ENCODE assay signal across 8 cellular contexts in the genomic region with DNA sequence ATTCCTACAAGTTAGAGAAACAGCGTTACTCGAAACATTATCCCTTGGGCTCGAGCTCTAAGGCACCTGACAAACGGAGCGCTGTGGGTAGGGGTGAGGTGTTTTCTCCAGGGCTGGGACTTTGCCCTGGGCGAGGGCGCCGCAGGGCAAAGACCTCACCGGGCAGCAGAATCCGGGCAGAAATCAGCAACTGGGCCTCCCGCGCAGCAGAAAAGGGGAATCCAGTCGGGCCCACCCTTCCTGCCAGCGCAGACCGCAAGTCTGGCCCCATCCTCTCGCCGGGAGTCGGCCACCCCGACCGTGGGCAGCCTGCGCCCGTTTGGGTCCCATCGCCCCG. TPM values are rescaled to one million over a fixed set of nuclear protein-coding genes. Genes with fewer than 3 reads are reported as not detected.
A peak's percentile ranks its signal among the peaks of the same experiment; 100 is the strongest.
DNase-seq lines count a peak whose midpoint lies in the region; ATAC-seq, FAIRE-seq and TF ChIP-seq lines count a peak whose summit lies in the region.

No MANE protein-coding gene starts in this region.

- H3K27ac Mint-ChIP-seq in activated naive CD4-positive, alpha-beta T cell treated with anti-CD3 and anti-CD28 coated beads, Interleukin-2, amount 50 U/mL, for 24 hours, result peak overlapping the region; percentile 65

- H4K20me1 ChIP-seq in GM12878 (ENCODE audit: control insufficient read depth, insufficient read depth) (no peaks in the 10 kb centered on the region), HepG2 (ENCODE audit: insufficient read depth, low read length) (peaks cover 9% of the 10 kb centered on the region; the same call in 1 of the 2 replicates)

- SMC1A ChIA-PET in GM12878 (lab: Charles Lee; ENCODE audit: uncharacterized antibody, unreplicated experiment), result interaction anchor here (1.4 to 6.2 kb wide), 3 partner anchors 15 to 172 kb away, joined by 3 to 37 read pairs (median 4); no protein-coding TSS in a partner anchor

- no peaks in the 10 kb centered on the region for H3K27me3 Mint-ChIP-seq in activated naive CD4-positive, alpha-beta T cell treated with anti-CD3 and anti-CD28 coated beads, Interleukin-2, amount 50 U/mL, for 24 hours

- POLR2A ChIA-PET in GM12878 (lab: Charles Lee), result no interaction called here
- POLR2A ChIA-PET in HepG2 (lab: Yijun Ruan, JAX), result interaction anchor here (0.7 to 2.4 kb wide), 4 partner anchors 9 to 1680 kb away, joined by 3 to 28 read pairs (median 4); no protein-coding TSS in a partner anchor

- FAIRE-seq in GM12878 (lab: Jason Lieb, UNC) (no peak), HepG2 (lab: Jason Lieb, UNC) (no peak)

- TF ChIP-seq RAD21 in GM12878 (IDR thresholded peaks at IDR 0.05; ENCODE audit: insufficient read depth, low read depth, low read length) (no peak), HepG2 (CRISPR knock-in tag; IDR thresholded peaks at IDR 0.05) (no peak)

- CTCF ChIA-PET in GM12878 (lab: Yijun Ruan, JAX) (interaction anchor here (0.6 to 2.4 kb wide), 2 partner anchors 18 to 174 kb away, joined by 4 to 8 read pairs; no protein-coding TSS in a partner anchor), HepG2 (lab: Yijun Ruan, JAX; ENCODE audit: low intra/inter-chr PET ratio, low total read pairs) (no interaction called here)

- under 1% methylated on average over 24 of the region's 24 CpGs for WGBS in GM12878 (ENCODE audit: insufficient coverage, insufficient replicate concordance, low lambda C conversion rate, missing lambda C conversion rate)
- WGBS in HepG2 (ENCODE audit: low lambda C conversion rate), result 0% methylated on average over 2 of the region's 24 CpGs
- whole genome bisulfite sequencing in thymus, result under 1% methylated on average over 24 of the region's 24 CpGs

- peaks cover 29% of the 10 kb centered on the region for H3K79me2 ChIP-seq in GM12878 (ENCODE audit: control insufficient read depth, insufficient read depth, low read length)
- peaks cover 24% of the 10 kb centered on the region for H3K79me2 ChIP-seq in HepG2 (ENCODE audit: insufficient read depth, low read length)

- peak overlapping the region; percentile 91 for H3K4me2 ChIP-seq in GM12878 (ENCODE audit: control insufficient read depth, insufficient read depth)
- H3K4me2 ChIP-seq in HepG2 (ENCODE audit: low read depth, low read length), result peak overlapping the region; percentile 80

- peaks cover 31% of the 10 kb centered on the region for H3K4me1 Mint-ChIP-seq in activated naive CD4-positive, alpha-beta T cell treated with anti-CD3 and anti-CD28 coated beads, Interleukin-2, amount 50 U/mL, for 24 hours

- no peak for DNase-seq in activated naive CD4-positive, alpha-beta T cell treated with anti-CD3 and anti-CD28 coated beads, Interleukin-2, amount 50 U/mL, for 16 hours
- DNase-seq in M059J (ENCODE audit: low read depth), result peak; percentile 24
- DNase-seq in GM12878 (ENCODE audit: low read depth, low spot score), result no peak
- DNase-seq in HepG2 (ENCODE audit: low spot score), result peak; percentile 20
- no peak for DNase-seq in Ammon's horn (ENCODE audit: low spot score)

- TF ChIP-seq EP300 in GM12878 (IDR thresholded peaks at IDR 0.05; ENCODE audit: borderline replicate concordance in 1 of 2, control insufficient read depth in 1 of 2, low read depth in 2 of 2, low read length in 2 of 2) (no peak), HepG2 (IDR thresholded peaks at IDR 0.05; ENCODE audit: low read depth in 2 of 2, low read length in 2 of 2) (no peak), HepG2 (CRISPR knock-in tag; IDR thresholded peaks at IDR 0.05; ENCODE audit: borderline replicate concordance) (no peak)

- intact Hi-C loops in GM12878 (cut with micrococcal nuclease; ENCODE audit: unreplicated experiment), result loop anchor here (10.0 kb wide), 1 partner anchor 1039 kb away; a partner anchor contains a TSS
- intact Hi-C loops in HepG2 (cut with micrococcal nuclease; ENCODE audit: unreplicated experiment), result loop anchor here (2.0 to 10.0 kb wide), 3 partner anchors 59 to 173 kb away; a partner anchor contains a TSS

- RAD21 ChIA-PET in GM12878 (lab: Charles Lee; ENCODE audit: unreplicated experiment), result interaction anchor here (0.9 kb wide), 1 partner anchor 14 kb away, joined by 3 read pairs; no protein-coding TSS in a partner anchor

- H3K36me3 ChIP-seq in GM12878 (ENCODE audit: control insufficient read depth in 2 of 2, insufficient read depth in 2 of 2, low read length in 1 of 2), result peaks cover 0 to 6% of the 10 kb centered on the region in 2 experiments; a peak in 1 of 4 replicates
- H3K36me3 ChIP-seq in HepG2 (replicated peaks in 1 of 2; ENCODE audit: control insufficient read depth in 1 of 2, insufficient read depth in 2 of 2, low read length in 2 of 2), result peaks cover 5 to 14% of the 10 kb centered on the region in 2 experiments; a peak in 4 of 5 replicates
- H3K36me3 ChIP-seq in thymus (ENCODE audit: control insufficient read depth, insufficient read depth), result peaks cover 11% of the 10 kb centered on the region

- H3K4me1 ChIP-seq in GM12878 (ENCODE audit: control insufficient read depth, insufficient read depth, low read length) (no peaks in the 10 kb centered on the region; the same call in 1 of the 2 replicates), HepG2 (ENCODE audit: insufficient read depth, low read length) (peaks cover 26% of the 10 kb centered on the region), thymus (ENCODE audit: control insufficient read depth, insufficient read depth, low read length) (peaks cover 13% of the 10 kb centered on the region)

- H3K9ac ChIP-seq in GM12878 (ENCODE audit: control insufficient read depth, insufficient read depth, low read length) (peak overlapping the region; percentile 96), HepG2 (ENCODE audit: insufficient read depth, low read depth, low read length) (peak overlapping the region; percentile 77)

- no peaks in the 10 kb centered on the region for H3K27me3 ChIP-seq in GM12878 (replicated peaks in 1 of 2; ENCODE audit: control insufficient read depth in 2 of 2, insufficient read depth in 2 of 2, low read length in 1 of 2)
- H3K27me3 ChIP-seq in HepG2 (ENCODE audit: control insufficient read depth in 1 of 2, insufficient read depth in 2 of 2, low read length in 2 of 2), result no peaks in the 10 kb centered on the region
- no peaks in the 10 kb centered on the region for H3K27me3 ChIP-seq in thymus (ENCODE audit: control insufficient read depth, insufficient read depth)

- ATAC-seq in GM12878, result peak; percentile 1; the same call in 2 of the 3 replicates
- ATAC-seq in HepG2, result peak; percentile 12; the same call in 2 of the 3 replicates
- ATAC-seq in GM18519 (IDR thresholded peaks at IDR 0.05; ENCODE audit: low FRiP score, unreplicated experiment), result no peak

- no peak overlapping the region; the same call in 1 of the 2 replicates for H2AFZ ChIP-seq in GM12878 (ENCODE audit: control insufficient read depth, low read depth, low read length)
- no peak overlapping the region for H2AFZ ChIP-seq in HepG2 (ENCODE audit: low read length)

- H3K4me3 Mint-ChIP-seq in activated naive CD4-positive, alpha-beta T cell treated with anti-CD3 and anti-CD28 coated beads, Interleukin-2, amount 50 U/mL, for 24 hours, result peak overlapping the region; percentile 73

- in situ Hi-C loops in GM12878 (cut with MboI) (no loop called here), HepG2 (cut with HindIII; ENCODE audit: extremely low pct_ligation_motif_present, low pct_unique_long_range_greater_than_20kb) (no loop called here)

- no TSS peak for BruUV-seq in GM12878 (replicated peaks; lab: Mats Ljungman, UMichigan)
- no TSS peak for BruUV-seq in HepG2 (replicated peaks; lab: Mats Ljungman, UMichigan)

- TF ChIP-seq CTCF in GM12878 (IDR thresholded peaks at IDR 0.05 in 2 of 3, conservative IDR thresholded peaks at IDR 0.05 in 1 of 3; ENCODE audit: control insufficient read depth in 2 of 3, extremely low read depth in 1 of 3, insufficient read depth in 1 of 3, low read depth in 3 of 3, low read length in 3 of 3) (no peak), HepG2 (CRISPR knock-in tag; IDR thresholded peaks at IDR 0.05) (no peak)

- H3K9me3 ChIP-seq in GM12878 (replicated peaks; ENCODE audit: control insufficient read depth, insufficient read depth, low read length), result no peaks in the 10 kb centered on the region; the same call in 2 of the 3 replicates
- no peaks in the 10 kb centered on the region for H3K9me3 ChIP-seq in HepG2 (ENCODE audit: low read length)
- no peaks in the 10 kb centered on the region for H3K9me3 ChIP-seq in thymus (ENCODE audit: control insufficient read depth)

- TF ChIP-seq POLR2A in GM12878 (IDR thresholded peaks at IDR 0.05; ENCODE audit: low read depth, low read length), result no peak
- TF ChIP-seq POLR2A in HepG2 (IDR thresholded peaks at IDR 0.05; ENCODE audit: insufficient read depth in 1 of 2, low read depth in 2 of 2, low read length in 2 of 2), result no peak; a peak in 1 of 4 replicates

- no peaks in the 10 kb centered on the region for H3K9me3 Mint-ChIP-seq in activated naive CD4-positive, alpha-beta T cell treated with anti-CD3 and anti-CD28 coated beads, Interleukin-2, amount 50 U/mL, for 24 hours

- H3K4me3 ChIP-seq in GM12878 (peak overlapping the region; percentile 96), HepG2 (replicated peaks in 1 of 3; ENCODE audit: insufficient read depth in 1 of 3, low read depth in 2 of 3, low read length in 3 of 3) (peak overlapping the region; percentile 82 to 92 (median 82)), thymus (ENCODE audit: low read length) (peak overlapping the region; percentile 96)

- H3K36me3 Mint-ChIP-seq in activated naive CD4-positive, alpha-beta T cell treated with anti-CD3 and anti-CD28 coated beads, Interleukin-2, amount 50 U/mL, for 24 hours, result peaks cover 9% of the 10 kb centered on the region

- H3K27ac ChIP-seq in GM12878 (ENCODE audit: control insufficient read depth, insufficient read depth) (peak overlapping the region; percentile 87), HepG2 (ENCODE audit: extremely low read length, insufficient read depth, low read length) (peak overlapping the region; percentile 86), thymus (ENCODE audit: low read depth) (peak overlapping the region; percentile 18)

RNA-seq across cellular contexts. Expression of a gene that starts 0.4 kb away (rescaled TPM):
- total RNA-seq in M059J (2014; rRNA removed; shearing (Covaris generic)), result 5.6 and 10.1 TPM in 2 replicates
- total RNA-seq in GM12878 (2013; cell fraction: nucleolus; rRNA removed), result 53.2 and 57.5 TPM in 2 replicates
- total RNA-seq in GM12878 (2014; rRNA removed) (12.0 and 12.5 TPM in 2 replicates), GM12878 (2014; rRNA removed; fragmentation: Illumina TruSeq; extraction: Trizol) (16.4 and 17.5 TPM in 2 replicates), GM12878 (2021) (12.2 and 12.4 TPM in 2 replicates), HepG2 (2016; rRNA removed; fragmentation: Illumina TruSeq; extraction: Trizol) (16.4 and 19.6 TPM in 2 replicates)
- 4.7 TPM for polyA plus RNA-seq in GM12878 (2011; ENCODE audit: low read depth)
- polyA plus RNA-seq in GM12878 (2011; rRNA removed) (11.0 and 16.9 TPM in 2 replicates), GM12878 (2014; fragmentation: Illumina TruSeq; extraction: Trizol) (12.1 and 14.2 TPM in 2 replicates), GM12878 (2014; fragmentation: Nextera tagmentation; extraction: Ambion mirVana) (1 to 10 TPM; 4.7 to 5.4 TPM), GM12878 (2014; rRNA removed) (6.6 and 7.3 TPM in 2 replicates), GM12878 (2016; fragmentation: Nextera tagmentation; extraction: Ambion mirVana) (10 to 100 TPM; 16.5 to 17.4 TPM), HepG2 (2011; rRNA removed) (2.9 and 4.0 TPM in 2 replicates), thymus (4.8 TPM)
- polyA plus RNA-seq in GM12878 (2011; cell fraction: cytosol; rRNA removed), result 5.1 and 5.6 TPM in 2 replicates
- polyA plus RNA-seq in GM12878 (2011; cell fraction: nucleus; rRNA removed), result 5.1 and 7.8 TPM in 2 replicates
- 6.2 and 9.0 TPM in 2 replicates for polyA plus RNA-seq in GM12878 (2012)
- polyA minus RNA-seq in GM12878 (2011; rRNA and poly(A)+ RNA removed), result 17.6 and 21.9 TPM in 2 replicates
- polyA minus RNA-seq in GM12878 (2011; cell fraction: cytosol; rRNA and poly(A)+ RNA removed), result 7.9 and 8.0 TPM in 2 replicates
- 18.9 and 31.9 TPM in 2 replicates for polyA minus RNA-seq in GM12878 (2011; cell fraction: nucleus; rRNA and poly(A)+ RNA removed)
- 21.1 and 23.7 TPM in 2 replicates for total RNA-seq in HepG2 (2016; cell fraction: cytosol; rRNA removed; fragmentation: Illumina TruSeq; extraction: Trizol; ENCODE audit: low read depth)
- total RNA-seq in HepG2 (2016; cell fraction: insoluble cytoplasmic fraction; rRNA removed; fragmentation: Illumina TruSeq; extraction: Trizol), result 15.4 and 19.9 TPM in 2 replicates
- 14.0 TPM in 2 replicates for total RNA-seq in HepG2 (2016; cell fraction: membrane; rRNA removed; fragmentation: Illumina TruSeq; extraction: Trizol)
- 23.0 and 25.3 TPM in 2 replicates for total RNA-seq in HepG2 (2016; cell fraction: nucleus; rRNA removed; fragmentation: Illumina TruSeq; extraction: Trizol)
- 1.9 and 2.5 TPM in 2 replicates for polyA plus RNA-seq in HepG2 (2011; cell fraction: cytosol; rRNA removed)
- polyA plus RNA-seq in HepG2 (2011; cell fraction: nucleus; rRNA removed), result 1.6 and 1.7 TPM in 2 replicates
- 5.0 and 6.0 TPM in 2 replicates for polyA plus RNA-seq in HepG2 (2012)
- 0.79 and 0.83 TPM in 2 replicates for polyA plus RNA-seq in HepG2 (2016; cell fraction: cytosol; fragmentation: Illumina TruSeq; extraction: Trizol; ENCODE audit: low read depth)
- polyA plus RNA-seq in HepG2 (2016; cell fraction: insoluble cytoplasmic fraction; fragmentation: Illumina TruSeq; extraction: Trizol; ENCODE audit: low read depth), result 11.2 and 11.9 TPM in 2 replicates
- 2.0 and 2.1 TPM in 2 replicates for polyA plus RNA-seq in HepG2 (2016; cell fraction: membrane; fragmentation: Illumina TruSeq; extraction: Trizol; ENCODE audit: low read depth)
- 6.7 and 7.3 TPM in 2 replicates for polyA plus RNA-seq in HepG2 (2016; cell fraction: nucleus; fragmentation: Illumina TruSeq; extraction: Trizol; ENCODE audit: insufficient read depth, low read depth)
- polyA minus RNA-seq in HepG2 (2011; rRNA and poly(A)+ RNA removed; ENCODE audit: low replicate concordance), result 4.5 and 8.0 TPM in 2 replicates
- polyA minus RNA-seq in HepG2 (2011; cell fraction: cytosol; rRNA and poly(A)+ RNA removed), result 6.8 and 7.2 TPM in 2 replicates
- 25.1 and 28.5 TPM in 2 replicates for polyA minus RNA-seq in HepG2 (2011; cell fraction: nucleus; rRNA and poly(A)+ RNA removed)

RNA-seq across cellular contexts. Expression of a gene that starts 0.8 kb away (rescaled TPM):
- 77.8 and 80.5 TPM in 2 replicates for total RNA-seq in M059J (2014; rRNA removed; shearing (Covaris generic))
- total RNA-seq in GM12878 (2013; cell fraction: nucleolus; rRNA removed), result 25.7 and 33.7 TPM in 2 replicates
- total RNA-seq in GM12878 (2014; rRNA removed) (69.2 and 83.8 TPM in 2 replicates), GM12878 (2014; rRNA removed; fragmentation: Illumina TruSeq; extraction: Trizol) (102 and 107 TPM in 2 replicates), GM12878 (2021) (64.9 and 65.6 TPM in 2 replicates), HepG2 (2016; rRNA removed; fragmentation: Illumina TruSeq; extraction: Trizol) (59.0 and 77.6 TPM in 2 replicates)
- polyA plus RNA-seq in GM12878 (2011; ENCODE audit: low read depth), result 21.2 TPM
- polyA plus RNA-seq in GM12878 (2011; rRNA removed) (71.7 and 106 TPM in 2 replicates), GM12878 (2014; fragmentation: Illumina TruSeq; extraction: Trizol) (143 and 170 TPM in 2 replicates), GM12878 (2014; fragmentation: Nextera tagmentation; extraction: Ambion mirVana) (10 to 100 TPM; 57.9 to 59.3 TPM), GM12878 (2014; rRNA removed) (62.9 and 71.1 TPM in 2 replicates), GM12878 (2016; fragmentation: Nextera tagmentation; extraction: Ambion mirVana) (10 to 100 TPM; 78.6 to 84.8 TPM), HepG2 (2011; rRNA removed) (15.4 and 22.8 TPM in 2 replicates), thymus (15.9 TPM)
- 33.1 and 38.0 TPM in 2 replicates for polyA plus RNA-seq in GM12878 (2011; cell fraction: cytosol; rRNA removed)
- polyA plus RNA-seq in GM12878 (2011; cell fraction: nucleus; rRNA removed), result 23.3 and 30.6 TPM in 2 replicates
- polyA plus RNA-seq in GM12878 (2012), result 27.2 and 32.2 TPM in 2 replicates
- 25.2 and 26.0 TPM in 2 replicates for polyA minus RNA-seq in GM12878 (2011; rRNA and poly(A)+ RNA removed)
- polyA minus RNA-seq in GM12878 (2011; cell fraction: cytosol; rRNA and poly(A)+ RNA removed), result 21.8 and 30.8 TPM in 2 replicates
- polyA minus RNA-seq in GM12878 (2011; cell fraction: nucleus; rRNA and poly(A)+ RNA removed), result 7.7 and 12.7 TPM in 2 replicates
- total RNA-seq in HepG2 (2016; cell fraction: cytosol; rRNA removed; fragmentation: Illumina TruSeq; extraction: Trizol; ENCODE audit: low read depth), result 6.9 and 8.9 TPM in 2 replicates
- 60.7 and 85.7 TPM in 2 replicates for total RNA-seq in HepG2 (2016; cell fraction: insoluble cytoplasmic fraction; rRNA removed; fragmentation: Illumina TruSeq; extraction: Trizol)
- 30.0 and 33.9 TPM in 2 replicates for total RNA-seq in HepG2 (2016; cell fraction: membrane; rRNA removed; fragmentation: Illumina TruSeq; extraction: Trizol)
- 25.8 and 26.7 TPM in 2 replicates for total RNA-seq in HepG2 (2016; cell fraction: nucleus; rRNA removed; fragmentation: Illumina TruSeq; extraction: Trizol)
- polyA plus RNA-seq in HepG2 (2011; cell fraction: cytosol; rRNA removed), result 14.6 and 14.7 TPM in 2 replicates
- polyA plus RNA-seq in HepG2 (2011; cell fraction: nucleus; rRNA removed), result 10.6 and 10.7 TPM in 2 replicates
- polyA plus RNA-seq in HepG2 (2012), result 9.9 and 21.3 TPM in 2 replicates
- polyA plus RNA-seq in HepG2 (2016; cell fraction: cytosol; fragmentation: Illumina TruSeq; extraction: Trizol; ENCODE audit: low read depth), result 9.7 and 10.2 TPM in 2 replicates
- polyA plus RNA-seq in HepG2 (2016; cell fraction: insoluble cytoplasmic fraction; fragmentation: Illumina TruSeq; extraction: Trizol; ENCODE audit: low read depth), result 91.9 and 106 TPM in 2 replicates
- 23.7 and 24.9 TPM in 2 replicates for polyA plus RNA-seq in HepG2 (2016; cell fraction: membrane; fragmentation: Illumina TruSeq; extraction: Trizol; ENCODE audit: low read depth)
- 43.3 and 48.3 TPM in 2 replicates for polyA plus RNA-seq in HepG2 (2016; cell fraction: nucleus; fragmentation: Illumina TruSeq; extraction: Trizol; ENCODE audit: insufficient read depth, low read depth)
- 17.6 and 77.2 TPM in 2 replicates for polyA minus RNA-seq in HepG2 (2011; rRNA and poly(A)+ RNA removed; ENCODE audit: low replicate concordance)
- 17.2 and 26.2 TPM in 2 replicates for polyA minus RNA-seq in HepG2 (2011; cell fraction: cytosol; rRNA and poly(A)+ RNA removed)
- 14.4 and 17.8 TPM in 2 replicates for polyA minus RNA-seq in HepG2 (2011; cell fraction: nucleus; rRNA and poly(A)+ RNA removed)

Comparison
In these comparisons a context has a peak if more than half of its experiments do, and no peak if none do; other contexts are left out.
1. DNase-seq: peak in M059J (single experiment) and HepG2 (single experiment); none in activated naive CD4-positive, alpha-beta T cell treated with anti-CD3 and anti-CD28 coated beads, Interleukin-2, amount 50 U/mL, for 16 hours (single experiment), GM12878 (single experiment) and Ammon's horn (single experiment).
2. H3K27ac ChIP-seq: peak in every context shown above with its lines; median percentile 87 in GM12878; 86 in HepG2; 18 in thymus.
3. Peak in every context shown above with its lines, with median percentiles within 50 percentile points of each other: H3K4me3 ChIP-seq.